ENCODE assay signal across 8 cellular contexts in genomic region chr16:67842509-67843342, GRCh38. TPM values are rescaled to one million over a fixed set of nuclear protein-coding genes. Genes with fewer than 3 reads are reported as not detected.
A peak's percentile ranks its signal among the peaks of the same experiment; 100 is the strongest.
DNase-seq lines count a peak whose midpoint lies in the region; ATAC-seq and TF ChIP-seq lines count a peak whose summit lies in the region.

No MANE protein-coding gene starts in this region.

- peak overlapping the region; percentile 89 for H3K4me2 ChIP-seq in fibroblast of lung (ENCODE audit: extremely low read depth, insufficient read depth, low read length)

- no peaks in the 10 kb centered on the region for H3K27me3 ChIP-seq in NT2/D1 (ENCODE audit: insufficient read depth, insufficient read length)
- no peaks in the 10 kb centered on the region for H3K27me3 ChIP-seq in fibroblast of lung (ENCODE audit: control insufficient read depth, insufficient read depth, low read length)
- no peaks in the 10 kb centered on the region for H3K27me3 ChIP-seq in stomach smooth muscle (ENCODE audit: control insufficient read depth in 1 of 2, insufficient read depth in 2 of 2, low read length in 2 of 2)

- H3K27ac ChIP-seq in fibroblast of lung (ENCODE audit: insufficient read depth, low read length), result peak overlapping the region; percentile 97
- peak overlapping the region; percentile 93 for H3K27ac ChIP-seq in stomach smooth muscle (ENCODE audit: low read length)

- peak; percentile 27 to 33 for TF ChIP-seq CTCF in fibroblast of lung (conservative IDR thresholded peaks at IDR 0.05 in 1 of 2, IDR thresholded peaks at IDR 0.05 in 1 of 2; ENCODE audit: low read depth in 1 of 2, low read length in 2 of 2)

- H3K9me3 Mint-ChIP-seq in activated T-helper 1 cell treated with anti-CD3 and anti-CD28 coated beads, Interleukin-12 subunit alpha, Interleukin-12 subunit beta, Interleukin-2, Interleukin-4 antibody, amounts not matched to agents 30 ng/mL and 10 ng/mL and 1 ng/mL, durations not matched to agents 14 hours and 24 hours and 36 hours, result no peaks in the 10 kb centered on the region
- H3K9me3 Mint-ChIP-seq in natural killer cell treated with Interleukin-12 subunit alpha and Interleukin-12 subunit beta and Interleukin-15 and Interleukin-18, amount 100 ng/mL, for 72 hours, result no peaks in the 10 kb centered on the region

- peak overlapping the region; percentile 95 for H3K4me3 ChIP-seq in NT2/D1 (ENCODE audit: insufficient read length, low read depth)
- H3K4me3 ChIP-seq in fibroblast of lung (replicated peaks in 1 of 4; ENCODE audit: control extremely low read depth in 1 of 4, insufficient read depth in 1 of 4, low read depth in 3 of 4, low read length in 4 of 4), result peak overlapping the region; percentile 65 to 94 (median 83)
- H3K4me3 ChIP-seq in stomach smooth muscle (ENCODE audit: low read length in 2 of 2), result peak overlapping the region; percentile 81 to 96

- ATAC-seq in HG02885 (IDR thresholded peaks at IDR 0.05; ENCODE audit: poor library complexity, unreplicated experiment), result peak; percentile 13
- peak; percentile 29 to 34 for ATAC-seq in natural killer cell treated with Interleukin-12 subunit alpha and Interleukin-12 subunit beta and Interleukin-15 and Interleukin-18, amount 100 ng/mL, for 72 hours

- H3K9me3 ChIP-seq in NT2/D1 (ENCODE audit: insufficient read depth, low read length) (no peaks in the 10 kb centered on the region), fibroblast of lung (ENCODE audit: control insufficient read depth, insufficient read depth, low read depth, low read length) (no peaks in the 10 kb centered on the region), stomach smooth muscle (ENCODE audit: control insufficient read depth in 2 of 2, low read length in 2 of 2) (no peaks in the 10 kb centered on the region)

- no peaks in the 10 kb centered on the region for H4K20me1 ChIP-seq in fibroblast of lung (ENCODE audit: control insufficient read depth, extremely low read depth, insufficient read depth, low read length)

- peak; percentile 42 for DNase-seq in NK-92 treated with Interleukin-12 subunit alpha and Interleukin-12 subunit beta, amount 100 ng/mL, for 24 hours (lab: John Stamatoyannopoulos, UW)
- no peak for DNase-seq in NK-92 (lab: John Stamatoyannopoulos, UW; ENCODE audit: unreplicated experiment)
- no peak for DNase-seq in NT2/D1 (ENCODE audit: low read depth, low spot score)
- DNase-seq in activated T-helper 1 cell treated with anti-CD3 and anti-CD28 coated beads, Interleukin-12 subunit alpha, Interleukin-12 subunit beta, Interleukin-2, Interleukin-4 antibody, amounts not matched to agents 30 ng/mL and 10 ng/mL and 1 ng/mL, durations not matched to agents 14 hours and 24 hours and 36 hours (ENCODE audit: low spot score), result peak; percentile 59
- DNase-seq in fibroblast of lung (ENCODE audit: low read depth in 2 of 2), result peak; percentile 60 to 63
- peak; percentile 69 for DNase-seq in natural killer cell treated with Interleukin-12 subunit alpha and Interleukin-12 subunit beta and Interleukin-15 and Interleukin-18, amount 100 ng/mL, for 72 hours (ENCODE audit: low spot score)

- peak overlapping the region; percentile 83 for H2AFZ ChIP-seq in fibroblast of lung (ENCODE audit: low read length)

- H3K4me3 Mint-ChIP-seq in activated T-helper 1 cell treated with anti-CD3 and anti-CD28 coated beads, Interleukin-12 subunit alpha, Interleukin-12 subunit beta, Interleukin-2, Interleukin-4 antibody, amounts not matched to agents 30 ng/mL and 10 ng/mL and 1 ng/mL, durations not matched to agents 14 hours and 24 hours and 36 hours, result peak overlapping the region; percentile 89
- peak overlapping the region; percentile 92 for H3K4me3 Mint-ChIP-seq in natural killer cell treated with Interleukin-12 subunit alpha and Interleukin-12 subunit beta and Interleukin-15 and Interleukin-18, amount 100 ng/mL, for 72 hours

- H3K36me3 ChIP-seq in NT2/D1 (ENCODE audit: insufficient read depth, insufficient read length, low read length) (peaks cover 30% of the 10 kb centered on the region), fibroblast of lung (ENCODE audit: control insufficient read depth, insufficient read depth, low read length) (no peaks in the 10 kb centered on the region), stomach smooth muscle (ENCODE audit: control insufficient read depth in 2 of 2, insufficient read depth in 2 of 2, low read length in 2 of 2) (no peaks in the 10 kb centered on the region)

- H3K9ac ChIP-seq in NT2/D1 (ENCODE audit: insufficient read length, low read depth) (peak overlapping the region; percentile 98), fibroblast of lung (ENCODE audit: insufficient read depth, low read length) (peak overlapping the region; percentile 91), stomach smooth muscle (ENCODE audit: low read length in 2 of 2) (peak overlapping the region; percentile 83 to 95)

- H3K79me2 ChIP-seq in fibroblast of lung (ENCODE audit: control insufficient read depth, insufficient read depth, low read length), result peaks cover 32% of the 10 kb centered on the region

- H3K4me1 ChIP-seq in NT2/D1 (ENCODE audit: insufficient read depth, insufficient read length) (peaks cover 4% of the 10 kb centered on the region), fibroblast of lung (ENCODE audit: control insufficient read depth, extremely low read depth, insufficient read depth, low read length) (peaks cover 17% of the 10 kb centered on the region), stomach smooth muscle (ENCODE audit: control insufficient read depth, insufficient read depth, low read length) (peaks cover 54% of the 10 kb centered on the region)

- no peaks in the 10 kb centered on the region for H3K36me3 Mint-ChIP-seq in activated T-helper 1 cell treated with anti-CD3 and anti-CD28 coated beads, Interleukin-12 subunit alpha, Interleukin-12 subunit beta, Interleukin-2, Interleukin-4 antibody, amounts not matched to agents 30 ng/mL and 10 ng/mL and 1 ng/mL, durations not matched to agents 14 hours and 24 hours and 36 hours (ENCODE audit: low read depth)
- H3K36me3 Mint-ChIP-seq in natural killer cell treated with Interleukin-12 subunit alpha and Interleukin-12 subunit beta and Interleukin-15 and Interleukin-18, amount 100 ng/mL, for 72 hours, result no peaks in the 10 kb centered on the region

- peak overlapping the region; percentile 86 for H3K27ac Mint-ChIP-seq in activated T-helper 1 cell treated with anti-CD3 and anti-CD28 coated beads, Interleukin-12 subunit alpha, Interleukin-12 subunit beta, Interleukin-2, Interleukin-4 antibody, amounts not matched to agents 30 ng/mL and 10 ng/mL and 1 ng/mL, durations not matched to agents 14 hours and 24 hours and 36 hours
- H3K27ac Mint-ChIP-seq in natural killer cell treated with Interleukin-12 subunit alpha and Interleukin-12 subunit beta and Interleukin-15 and Interleukin-18, amount 100 ng/mL, for 72 hours, result peak overlapping the region; percentile 86 to 90

- peaks cover 3% of the 10 kb centered on the region for H3K27me3 Mint-ChIP-seq in activated T-helper 1 cell treated with anti-CD3 and anti-CD28 coated beads, Interleukin-12 subunit alpha, Interleukin-12 subunit beta, Interleukin-2, Interleukin-4 antibody, amounts not matched to agents 30 ng/mL and 10 ng/mL and 1 ng/mL, durations not matched to agents 14 hours and 24 hours and 36 hours (ENCODE audit: insufficient read depth)
- no peaks in the 10 kb centered on the region for H3K27me3 Mint-ChIP-seq in natural killer cell treated with Interleukin-12 subunit alpha and Interleukin-12 subunit beta and Interleukin-15 and Interleukin-18, amount 100 ng/mL, for 72 hours

- intact Hi-C loops in activated T-helper 1 cell treated with anti-CD3 and anti-CD28 coated beads, Interleukin-12 subunit alpha, Interleukin-12 subunit beta, Interleukin-2, Interleukin-4 antibody, amounts not matched to agents 30 ng/mL and 10 ng/mL and 1 ng/mL, durations not matched to agents 14 hours and 24 hours and 36 hours (cut with micrococcal nuclease), result loop anchor here (1.0 to 10.0 kb wide), 9 partner anchors 8 to 472 kb away; partner anchors contain the start of genes ACD, CTCF, EDC4 and PARD6A

- peaks cover 36% of the 10 kb centered on the region for H3K4me1 Mint-ChIP-seq in activated T-helper 1 cell treated with anti-CD3 and anti-CD28 coated beads, Interleukin-12 subunit alpha, Interleukin-12 subunit beta, Interleukin-2, Interleukin-4 antibody, amounts not matched to agents 30 ng/mL and 10 ng/mL and 1 ng/mL, durations not matched to agents 14 hours and 24 hours and 36 hours (ENCODE audit: low read depth)
- H3K4me1 Mint-ChIP-seq in natural killer cell treated with Interleukin-12 subunit alpha and Interleukin-12 subunit beta and Interleukin-15 and Interleukin-18, amount 100 ng/mL, for 72 hours (ENCODE audit: low read depth in 2 of 2), result peaks cover 27 to 31% of the 10 kb centered on the region in 2 donors

RNA-seq across cellular contexts. Expression of gene THAP11, which starts 0.6 kb away (rescaled TPM):
- 43.0 and 49.5 TPM in 2 replicates for total RNA-seq in activated T-helper 1 cell treated with anti-CD3 and anti-CD28 coated beads, Interleukin-12 subunit alpha, Interleukin-12 subunit beta, Interleukin-2, Interleukin-4 antibody, amounts not matched to agents 30 ng/mL and 10 ng/mL and 1 ng/mL, durations not matched to agents 14 hours and 24 hours and 36 hours
- 37.7 and 42.9 TPM in 2 replicates for total RNA-seq in fibroblast of lung
- polyA plus RNA-seq in fibroblast of lung, result 15.8 and 16.0 TPM in 2 replicates
- 15.4 and 18.2 TPM in 2 replicates for polyA plus RNA-seq in fibroblast of lung (2012)
- polyA minus RNA-seq in fibroblast of lung (ENCODE audit: low replicate concordance), result 21.1 and 30.4 TPM in 2 replicates
- total RNA-seq in natural killer cell treated with Interleukin-12 subunit alpha and Interleukin-12 subunit beta and Interleukin-15 and Interleukin-18, amount 100 ng/mL, for 72 hours, result 10 to 100 TPM; 30.5 to 45.9 TPM

RNA-seq across cellular contexts. Expression of gene NUTF2, which starts 4.0 kb away (rescaled TPM):
- total RNA-seq in activated T-helper 1 cell treated with anti-CD3 and anti-CD28 coated beads, Interleukin-12 subunit alpha, Interleukin-12 subunit beta, Interleukin-2, Interleukin-4 antibody, amounts not matched to agents 30 ng/mL and 10 ng/mL and 1 ng/mL, durations not matched to agents 14 hours and 24 hours and 36 hours, result 183 and 186 TPM in 2 replicates
- total RNA-seq in fibroblast of lung, result 127 TPM in 2 replicates
- polyA plus RNA-seq in fibroblast of lung, result 310 and 410 TPM in 2 replicates
- 184 and 218 TPM in 2 replicates for polyA plus RNA-seq in fibroblast of lung (2012)
- 327 and 435 TPM in 2 replicates for polyA minus RNA-seq in fibroblast of lung (ENCODE audit: low replicate concordance)
- total RNA-seq in natural killer cell treated with Interleukin-12 subunit alpha and Interleukin-12 subunit beta and Interleukin-15 and Interleukin-18, amount 100 ng/mL, for 72 hours, result 100 to 1,000 TPM; 114 to 124 TPM

RNA-seq across cellular contexts. Expression of gene CENPT, which starts 4.8 kb away (rescaled TPM):
- 41.6 and 45.0 TPM in 2 replicates for total RNA-seq in activated T-helper 1 cell treated with anti-CD3 and anti-CD28 coated beads, Interleukin-12 subunit alpha, Interleukin-12 subunit beta, Interleukin-2, Interleukin-4 antibody, amounts not matched to agents 30 ng/mL and 10 ng/mL and 1 ng/mL, durations not matched to agents 14 hours and 24 hours and 36 hours
- 15.4 and 23.1 TPM in 2 replicates for total RNA-seq in fibroblast of lung
- polyA plus RNA-seq in fibroblast of lung, result 30.2 and 40.2 TPM in 2 replicates
- polyA plus RNA-seq in fibroblast of lung (2012), result 25.3 and 37.5 TPM in 2 replicates
- 49.2 and 60.2 TPM in 2 replicates for polyA minus RNA-seq in fibroblast of lung (ENCODE audit: low replicate concordance)
- 10 to 100 TPM; 51.6 to 83.7 TPM for total RNA-seq in natural killer cell treated with Interleukin-12 subunit alpha and Interleukin-12 subunit beta and Interleukin-15 and Interleukin-18, amount 100 ng/mL, for 72 hours

RNA-seq across cellular contexts. Expression of gene EDC4, which starts 30.1 kb away (rescaled TPM):
- 115 and 128 TPM in 2 replicates for total RNA-seq in activated T-helper 1 cell treated with anti-CD3 and anti-CD28 coated beads, Interleukin-12 subunit alpha, Interleukin-12 subunit beta, Interleukin-2, Interleukin-4 antibody, amounts not matched to agents 30 ng/mL and 10 ng/mL and 1 ng/mL, durations not matched to agents 14 hours and 24 hours and 36 hours
- total RNA-seq in fibroblast of lung, result 38.0 and 49.4 TPM in 2 replicates
- 27.4 and 35.0 TPM in 2 replicates for polyA plus RNA-seq in fibroblast of lung
- polyA plus RNA-seq in fibroblast of lung (2012), result 25.6 and 41.0 TPM in 2 replicates
- polyA minus RNA-seq in fibroblast of lung (ENCODE audit: low replicate concordance), result 195 and 406 TPM in 2 replicates
- 100 to 1,000 TPM; 100 to 151 TPM for total RNA-seq in natural killer cell treated with Interleukin-12 subunit alpha and Interleukin-12 subunit beta and Interleukin-15 and Interleukin-18, amount 100 ng/mL, for 72 hours

RNA-seq across cellular contexts. Expression of gene TSNAXIP1, which starts 36.0 kb away (rescaled TPM):
- 0.52 and 0.83 TPM in 2 replicates for total RNA-seq in activated T-helper 1 cell treated with anti-CD3 and anti-CD28 coated beads, Interleukin-12 subunit alpha, Interleukin-12 subunit beta, Interleukin-2, Interleukin-4 antibody, amounts not matched to agents 30 ng/mL and 10 ng/mL and 1 ng/mL, durations not matched to agents 14 hours and 24 hours and 36 hours
- total RNA-seq in fibroblast of lung, result 1.2 and 1.5 TPM in 2 replicates
- 0.30 and 0.45 TPM in 2 replicates for polyA plus RNA-seq in fibroblast of lung
- polyA plus RNA-seq in fibroblast of lung (2012), result 0.27 and 0.43 TPM in 2 replicates
- polyA minus RNA-seq in fibroblast of lung (ENCODE audit: low replicate concordance), result 1.3 TPM in 1 of 2 replicates, not detected in the other
- 1 to 10 TPM in 1 of 2 donors, under 1 TPM in 1; 0.24 to 1.1 TPM for total RNA-seq in natural killer cell treated with Interleukin-12 subunit alpha and Interleukin-12 subunit beta and Interleukin-15 and Interleukin-18, amount 100 ng/mL, for 72 hours

Comparison
In these comparisons a context has a peak if more than half of its experiments do, and no peak if none do; other contexts are left out.
1. DNase-seq: peak in NK-92 treated with Interleukin-12 subunit alpha and Interleukin-12 subunit beta, amount 100 ng/mL, for 24 hours (single experiment), activated T-helper 1 cell treated with anti-CD3 and anti-CD28 coated beads, Interleukin-12 subunit alpha, Interleukin-12 subunit beta, Interleukin-2, Interleukin-4 antibody, amounts not matched to agents 30 ng/mL and 10 ng/mL and 1 ng/mL, durations not matched to agents 14 hours and 24 hours and 36 hours (single experiment), fibroblast of lung (2 of 2) and natural killer cell treated with Interleukin-12 subunit alpha and Interleukin-12 subunit beta and Interleukin-15 and Interleukin-18, amount 100 ng/mL, for 72 hours (single experiment); none in NK-92 (single experiment) and NT2/D1 (single experiment).
2. Peak in every context shown above with its lines, with median percentiles within 50 percentile points of each other: H3K4me3 ChIP-seq and H3K9ac ChIP-seq.